15 cellular contexts compared by ENCODE assay signal in genomic region chr2:19321946-19322345, GRCh38. TPM values are rescaled to one million over a fixed set of nuclear protein-coding genes. Genes with fewer than 3 reads are reported as not detected.
"Had no signal": no experiment of that assay in that cellular context is flagged by ENCODE, and none has a peak within 500 bp of the region (broad histone marks: within the 10 kb centered on the region; RNA-seq: fewer than 3 reads in every experiment).

No MANE protein-coding gene starts in this region.

- H3K27me3 Mint-ChIP-seq: stimulated activated naive CD8-positive, alpha-beta T cell treated with anti-CD3 and anti-CD28 coated beads, Interleukin-15, Interleukin-2, amounts not matched to agents 100 ng/mL and 50 ng/mL, for 24 hours had no signal

- FAIRE-seq: TTC549 had no signal

- H3K9me3 Mint-ChIP-seq: immature natural killer cell; stimulated activated naive CD8-positive, alpha-beta T cell treated with anti-CD3 and anti-CD28 coated beads, Interleukin-15, Interleukin-2, amounts not matched to agents 100 ng/mL and 50 ng/mL, for 24 hours had no signal

- H3K4me3 Mint-ChIP-seq: immature natural killer cell; nephron progenitor cell; stimulated activated naive CD8-positive, alpha-beta T cell treated with anti-CD3 and anti-CD28 coated beads, Interleukin-15, Interleukin-2, amounts not matched to agents 100 ng/mL and 50 ng/mL, for 24 hours had no signal

- H3K27ac ChIP-seq: esophagus squamous epithelium, left ventricle myocardium inferior, upper lobe of left lung had no signal

- H3K4me1 ChIP-seq: esophagus squamous epithelium, left ventricle myocardium inferior had no signal

- H3K27ac Mint-ChIP-seq: immature natural killer cell; nephron progenitor cell; stimulated activated naive CD8-positive, alpha-beta T cell treated with anti-CD3 and anti-CD28 coated beads, Interleukin-15, Interleukin-2, amounts not matched to agents 100 ng/mL and 50 ng/mL, for 24 hours had no signal

- H3K4me3 ChIP-seq: esophagus squamous epithelium, left ventricle myocardium inferior, upper lobe of left lung had no signal

- DNase-seq: activated CD4-positive, alpha-beta T cell treated with anti-CD3 and anti-CD28 coated beads, Interleukin-2, amount 50 U/mL, for 1 hour; activated CD4-positive, CD25-positive, alpha-beta regulatory T cell; activated naive CD4-positive, alpha-beta T cell treated with anti-CD3 and anti-CD28 coated beads, Interleukin-2, amount 50 U/mL, for 16 hours; amniotic stem cell; esophagus squamous epithelium; immature natural killer cell; left ventricle myocardium inferior; mesenchymal stem cell; nephron progenitor cell; stimulated activated CD4-positive, alpha-beta T cell treated with anti-CD3 and anti-CD28 coated beads, Interleukin-15, amount 100 ng/mL, for 24 hours; stimulated activated CD4-positive, alpha-beta T cell treated with anti-CD3 and anti-CD28 coated beads, Interleukin-4, amount 100 ng/mL, for 24 hours; T-helper 2 cell had no signal

- H3K4me1 Mint-ChIP-seq: immature natural killer cell, nephron progenitor cell had no signal

- H3K27me3 ChIP-seq: esophagus squamous epithelium, upper lobe of left lung had no signal

- H3K9me3 ChIP-seq: esophagus squamous epithelium, left ventricle myocardium inferior, upper lobe of left lung had no signal

- H3K36me3 ChIP-seq: esophagus squamous epithelium, left ventricle myocardium inferior, upper lobe of left lung had no signal

RNA-seq across cellular contexts. Expression of gene OSR1, which starts 36.5 kb away (rescaled TPM):
- polyA plus RNA-seq: immature natural killer cell had no signal
